6 cellular contexts compared by ENCODE assay signal in the genomic region with DNA sequence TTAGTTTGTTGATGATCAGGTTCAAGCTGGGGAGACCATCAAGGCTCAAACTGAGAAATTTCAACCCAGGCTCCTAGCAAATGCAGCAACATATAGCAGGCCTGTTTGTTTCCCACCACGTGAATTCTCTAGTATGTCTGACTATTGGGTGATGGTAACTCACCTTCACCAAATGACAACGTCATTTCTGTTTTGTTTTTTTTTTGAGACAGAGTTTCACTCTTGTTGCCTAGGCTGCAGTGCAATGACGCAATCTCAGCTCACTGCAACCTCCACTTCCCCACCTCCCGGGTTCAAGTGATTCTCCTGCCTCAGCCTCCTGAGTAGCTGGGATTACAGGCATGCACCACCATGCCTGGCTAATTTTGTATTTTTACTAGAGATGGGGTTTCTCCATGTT. TPM values are rescaled to one million over a fixed set of nuclear protein-coding genes. Genes with fewer than 3 reads are reported as not detected.
"Had no signal": no experiment of that assay in that cellular context is flagged by ENCODE, and none has a peak within 500 bp of the region (broad histone marks: within the 10 kb centered on the region; RNA-seq: fewer than 3 reads in every experiment).

No MANE protein-coding gene starts in this region.

RNA-seq across cellular contexts. Expression of gene PIF1, which starts 10.5 kb away (rescaled TPM):
- total RNA-seq: ascending aorta, body of pancreas had no signal

RNA-seq across cellular contexts. Expression of gene RBPMS2, which starts 39.6 kb away (rescaled TPM):
- total RNA-seq: activated CD8-positive, alpha-beta T cell treated with anti-CD3 and anti-CD28 coated beads, Interleukin-2, amount 10 ng/mL, durations not matched to agents 7 days and 5 days; activated naive CD4-positive, alpha-beta T cell treated with anti-CD3 and anti-CD28 coated beads, Interleukin-2, amount 50 U/mL, for 72 hours; ascending aorta; bronchial epithelial cell; LHCN-M2 had no signal
